In the genomic region with DNA sequence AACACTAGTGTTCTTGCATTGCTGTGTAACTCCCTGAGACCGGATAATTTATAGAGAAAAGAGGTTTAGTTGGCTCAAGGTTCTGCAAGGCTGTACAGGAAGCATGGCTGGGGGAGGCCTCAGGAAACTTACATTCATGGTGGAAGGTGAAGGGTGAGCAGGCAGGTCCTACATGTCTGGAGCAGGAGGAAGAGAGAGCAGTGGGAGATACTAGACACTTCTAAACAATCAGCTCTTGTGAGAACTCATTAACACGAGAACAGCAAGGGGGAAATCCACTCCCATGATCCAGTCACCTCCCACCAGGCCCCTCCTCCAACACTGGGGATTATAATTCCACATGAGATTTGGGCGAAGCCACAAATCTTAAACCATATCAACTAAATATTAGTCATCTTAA, we compare ENCODE assay signal across 26 cellular contexts. TPM values are rescaled to one million over a fixed set of nuclear protein-coding genes. Genes with fewer than 3 reads are reported as not detected.
DNase-seq lines count a peak whose midpoint lies in the region; ATAC-seq, FAIRE-seq and TF ChIP-seq lines count a peak whose summit lies in the region.
"Had no signal": no experiment of that assay in that cellular context is flagged by ENCODE, and none has a peak within 500 bp of the region (broad histone marks: within the 10 kb centered on the region; RNA-seq: fewer than 3 reads in every experiment).

No MANE protein-coding gene starts in this region.

- H3K27me3 ChIP-seq in HUES64 (ENCODE audit: insufficient read depth, low read length) (no peaks in the 10 kb centered on the region), endodermal cell (ENCODE audit: control insufficient read depth, insufficient read depth, low read length, poor library complexity, severe bottlenecking) (no peaks in the 10 kb centered on the region), trophoblast cell (ENCODE audit: insufficient read depth, low read length) (no peaks in the 10 kb centered on the region), aorta (ENCODE audit: control insufficient read depth in 1 of 2, insufficient read depth in 2 of 2, low read length in 1 of 2) (no peaks in the 10 kb centered on the region), Peyer's patch (no peaks in the 10 kb centered on the region)
- H3K27me3 ChIP-seq: BE2C, SJSA1 had no signal

- no peak overlapping the region for H3K18ac ChIP-seq in trophoblast cell (ENCODE audit: low read length)

- TF ChIP-seq POLR2A in GM12892 (IDR thresholded peaks at IDR 0.05; ENCODE audit: low read depth, low read length) (no peak), Peyer's patch (IDR thresholded peaks at IDR 0.05) (no peak)

- H3K4me3 ChIP-seq in HUES64 (ENCODE audit: low read length) (no peak overlapping the region), endodermal cell (ENCODE audit: low read length) (no peak overlapping the region), trophoblast cell (ENCODE audit: low read depth, low read length) (no peak overlapping the region), aorta (ENCODE audit: low read length in 2 of 2) (no peak overlapping the region), Peyer's patch (no peak overlapping the region)
- H3K4me3 ChIP-seq: SJSA1 had no signal

- no peaks in the 10 kb centered on the region for H3K9me3 Mint-ChIP-seq in endodermal cell
- no peaks in the 10 kb centered on the region for H3K9me3 Mint-ChIP-seq in immature natural killer cell
- H3K9me3 Mint-ChIP-seq: HFFc6, IgD-negative memory B cell had no signal

- peaks cover 16% of the 10 kb centered on the region for H3K36me3 Mint-ChIP-seq in endodermal cell (ENCODE audit: low read depth)
- no peaks in the 10 kb centered on the region for H3K36me3 Mint-ChIP-seq in immature natural killer cell

- no peak overlapping the region for H4K8ac ChIP-seq in trophoblast cell (ENCODE audit: low read depth, low read length)

- no peaks in the 10 kb centered on the region for H3K79me1 ChIP-seq in trophoblast cell (ENCODE audit: low read length)

- no peak for DNase-seq in GM12892 (ENCODE audit: insufficient read length)
- no peak for DNase-seq in endodermal cell
- no peak for DNase-seq in trophoblast cell
- DNase-seq in aorta = no peak
- DNase-seq in Peyer's patch = no peak
- DNase-seq in immature natural killer cell = no peak
- DNase-seq: BE2C; Caco-2; CD4-positive, CD25-positive, alpha-beta regulatory T cell; DND-41; H7; HFFc6; Karpas-422; MV-4-11; NCI-H1105 treated with DMSO at 0.1 percent for 48 hours; NCI-H2029 treated with DMSO at 0.1 percent for 48 hours; NCI-H2171; NCI-H345; NCI-H524; NCI-H774 had no signal

- H3K4me1 Mint-ChIP-seq in endodermal cell (peaks cover 7% of the 10 kb centered on the region), immature natural killer cell (peaks cover 32 to 76% of the 10 kb centered on the region in 2 donors)

- H3K9ac ChIP-seq in HUES64 (ENCODE audit: low read depth, low read length) (0 out of 2 replicates have a peak overlapping the region, but pooled peaks have one; percentile 8), endodermal cell (ENCODE audit: extremely low read depth, low read length, poor library complexity, severe bottlenecking) (no peak overlapping the region), trophoblast cell (ENCODE audit: low read length) (no peak overlapping the region)

- no peak overlapping the region for H3K14ac ChIP-seq in trophoblast cell (ENCODE audit: low read length)

- H3K4me3 Mint-ChIP-seq in endodermal cell = no peak overlapping the region
- H3K4me3 Mint-ChIP-seq in immature natural killer cell = no peak overlapping the region
- H3K4me3 Mint-ChIP-seq: CD4-positive, CD25-positive, alpha-beta regulatory T cell; HFFc6; IgD-negative memory B cell had no signal

- no peaks in the 10 kb centered on the region for H3K27me3 Mint-ChIP-seq in endodermal cell (ENCODE audit: insufficient read depth)
- H3K27me3 Mint-ChIP-seq in immature natural killer cell (ENCODE audit: low read depth in 3 of 3) = peaks cover 0 to 1% (median 0%) of the 10 kb centered on the region in 3 donors
- H3K27me3 Mint-ChIP-seq: CD4-positive, CD25-positive, alpha-beta regulatory T cell; IgD-negative memory B cell had no signal

- WGBS in HUES64 = 82% methylated on average over 3 of the region's 3 CpGs
- 90% methylated on average over 3 of the region's 3 CpGs for WGBS in endodermal cell (ENCODE audit: insufficient coverage in 1 of 2, insufficient read length in 1 of 2), 2 experiments
- no CpG with 5 or more reads among the region's 3 CpGs for WGBS in trophoblast cell (ENCODE audit: extremely low coverage, insufficient coverage, insufficient read length)
- 89 to 93% methylated on average over 3 of the region's 3 CpGs for WGBS in aorta, 2 donors

- peak overlapping the region; percentile 79 for H3K4ac ChIP-seq in trophoblast cell (ENCODE audit: low read depth, low read length)

- H3K9me3 ChIP-seq in HUES64 (ENCODE audit: insufficient read depth, low read depth, low read length) = no peaks in the 10 kb centered on the region
- H3K9me3 ChIP-seq in endodermal cell (ENCODE audit: control insufficient read depth, low read length) = no peaks in the 10 kb centered on the region
- no peaks in the 10 kb centered on the region for H3K9me3 ChIP-seq in trophoblast cell (ENCODE audit: insufficient read depth, low read depth, low read length)
- H3K9me3 ChIP-seq in aorta (ENCODE audit: control insufficient read depth, low read length) = no peaks in the 10 kb centered on the region
- H3K9me3 ChIP-seq in Peyer's patch = no peaks in the 10 kb centered on the region
- H3K9me3 ChIP-seq: BE2C, Caco-2, SJSA1 had no signal

- H4K91ac ChIP-seq in trophoblast cell (ENCODE audit: low read depth, low read length) = no peak overlapping the region

- H3K79me2 ChIP-seq in trophoblast cell (ENCODE audit: control insufficient read depth, insufficient read depth, low read length, poor library complexity) = peaks cover 1% of the 10 kb centered on the region

- no peak overlapping the region for H2AFZ ChIP-seq in trophoblast cell (ENCODE audit: insufficient read depth, low read length, poor library complexity)

- H2BK5ac ChIP-seq in trophoblast cell (ENCODE audit: low read depth, low read length, poor library complexity) = no peak overlapping the region

- H3K36me3 ChIP-seq in HUES64 (ENCODE audit: insufficient read depth, low read length) = no peaks in the 10 kb centered on the region
- no peaks in the 10 kb centered on the region for H3K36me3 ChIP-seq in endodermal cell (ENCODE audit: control insufficient read depth, insufficient read depth, low read length)
- H3K36me3 ChIP-seq in trophoblast cell (ENCODE audit: control insufficient read depth in 1 of 2, insufficient read depth in 2 of 2, low read length in 2 of 2) = no peaks in the 10 kb centered on the region
- H3K36me3 ChIP-seq in aorta (ENCODE audit: control insufficient read depth in 1 of 2, insufficient read depth in 2 of 2, low read length in 1 of 2) = no peaks in the 10 kb centered on the region
- H3K36me3 ChIP-seq in Peyer's patch = no peaks in the 10 kb centered on the region
- H3K36me3 ChIP-seq: BE2C had no signal

- H3K27ac Mint-ChIP-seq in endodermal cell = peak overlapping the region; percentile 73
- H3K27ac Mint-ChIP-seq in immature natural killer cell = peak overlapping the region in 2 of 6 donors; percentile 29 to 47
- H3K27ac Mint-ChIP-seq: HFFc6, IgD-negative memory B cell had no signal

- H2AK5ac ChIP-seq in trophoblast cell (ENCODE audit: low read length) = no peak overlapping the region

- ATAC-seq in HG03135 (IDR thresholded peaks at IDR 0.05; ENCODE audit: unreplicated experiment) (no peak), aorta (ENCODE audit: low FRiP score) (no peak)

- H4K12ac ChIP-seq in trophoblast cell (ENCODE audit: low read depth, low read length) = no peak overlapping the region

- TF ChIP-seq CTCF in endodermal cell (conservative IDR thresholded peaks at IDR 0.05) (no peak), Peyer's patch (IDR thresholded peaks at IDR 0.05) (no peak)

- FAIRE-seq in GM12892 (lab: Jason Lieb, UNC) = peak; percentile 57
- FAIRE-seq: GM18507, GM19239 had no signal

- intact Hi-C loops in aorta (cut with DNase I) = no loop called here

- no peak overlapping the region for H2BK120ac ChIP-seq in trophoblast cell (ENCODE audit: insufficient read depth, low read length, poor library complexity)

- H2BK12ac ChIP-seq in trophoblast cell (ENCODE audit: low read length) = no peak overlapping the region

- peaks cover 51% of the 10 kb centered on the region for H3K4me1 ChIP-seq in HUES64 (ENCODE audit: insufficient read depth, low read length)
- no peaks in the 10 kb centered on the region for H3K4me1 ChIP-seq in endodermal cell (ENCODE audit: control insufficient read depth, insufficient read depth, low read length)
- H3K4me1 ChIP-seq in trophoblast cell (ENCODE audit: control insufficient read depth in 1 of 2, insufficient read depth in 2 of 2, low read length in 2 of 2) = no peaks in the 10 kb centered on the region
- peaks cover 0 to 5% of the 10 kb centered on the region in 2 donors for H3K4me1 ChIP-seq in aorta (ENCODE audit: control insufficient read depth in 1 of 2, insufficient read depth in 2 of 2, low read length in 2 of 2)
- no peaks in the 10 kb centered on the region for H3K4me1 ChIP-seq in Peyer's patch
- H3K4me1 ChIP-seq: Caco-2 had no signal

- H3K27ac ChIP-seq in HUES64 (ENCODE audit: low read depth, low read length) (peak overlapping the region; percentile 60), endodermal cell (ENCODE audit: low read depth, low read length) (no peak overlapping the region), trophoblast cell (ENCODE audit: low read depth, low read length) (no peak overlapping the region), aorta (ENCODE audit: low read depth in 1 of 2, low read length in 2 of 2) (no peak overlapping the region), Peyer's patch (no peak overlapping the region)
- H3K27ac ChIP-seq: SJSA1 had no signal

- no peak overlapping the region for H3K4me2 ChIP-seq in trophoblast cell (ENCODE audit: low read length)

- no peak overlapping the region for H3K23ac ChIP-seq in trophoblast cell (ENCODE audit: low read length)

RNA-seq across cellular contexts. Expression of a gene that starts 30.1 kb away (rescaled TPM):
- 13.3 TPM for polyA plus RNA-seq in GM12892 (2012; ENCODE audit: missing spikeins)
- polyA plus RNA-seq in HUES64 (2013, experiment 1 of 2) = 50.8 TPM
- polyA plus RNA-seq in HUES64 (2013, experiment 2 of 2) = 55.2 TPM
- total RNA-seq in endodermal cell (10 to 100 TPM; 61.1 to 66.9 TPM), aorta (10 to 100 TPM; 12.3 to 19.0 TPM), Peyer's patch (10 to 100 TPM in 2 of 4 donors, 1 to 10 TPM in 2; 5.1 to 14.0 (median 10.6) TPM)
- polyA plus RNA-seq in endodermal cell (2013, experiment 1 of 2) = 53.1 TPM
- 49.7 TPM for polyA plus RNA-seq in endodermal cell (2013, experiment 2 of 2)
- 39.0 and 41.8 TPM in 2 replicates for polyA plus RNA-seq in trophoblast cell (2013)
- polyA plus RNA-seq in aorta (1 to 10 TPM; 4.1 to 5.1 TPM), immature natural killer cell (10 to 100 TPM; 19.1 to 27.6 (median 25.1) TPM)
